ENCODE assay signal across 18 cellular contexts in genomic region chr9:74117731-74118130, GRCh38.
A peak's percentile ranks its signal among the peaks of the same experiment; 100 is the strongest.
DNase-seq lines count a peak whose midpoint lies in the region; ATAC-seq and TF ChIP-seq lines count a peak whose summit lies in the region.
"Had no signal": no experiment of that assay in that cellular context is flagged by ENCODE, and none has a peak within 500 bp of the region (broad histone marks: within the 10 kb centered on the region; RNA-seq: fewer than 3 reads in every experiment).

No MANE protein-coding gene starts in this region.

- no peaks in the 10 kb centered on the region for H3K79me2 ChIP-seq in hepatocyte

- H3K27me3 Mint-ChIP-seq in WTC11 (ENCODE audit: low read depth), result peaks cover 39% of the 10 kb centered on the region

- WGBS in hepatocyte (ENCODE audit: low lambda C conversion rate, missing lambda C conversion rate), result 54% methylated on average over 3 of the region's 3 CpGs
- WGBS in testis, 2 donors, result 85 to 90% methylated on average over 3 of the region's 3 CpGs

- no peak for TF ChIP-seq POLR2A in testis (IDR thresholded peaks at IDR 0.05)

- CTCF ChIA-PET in WTC11 (lab: Charles Lee), result no interaction called here

- H3K4me2 ChIP-seq in hepatocyte, result peak overlapping the region; percentile 7
- H3K4me2 ChIP-seq: BLaER1 treated with 17β-estradiol and CSF1 and Interleukin-3, amounts not matched to agents 10 nM and 100 nM had no signal

- H3K27ac Mint-ChIP-seq in WTC11, result no peak overlapping the region

- no peaks in the 10 kb centered on the region for H3K9me2 ChIP-seq in hepatocyte (replicated peaks; ENCODE audit: insufficient read depth)

- H3K9me3 ChIP-seq in hepatocyte (ENCODE audit: low read depth) (no peaks in the 10 kb centered on the region), testis (no peaks in the 10 kb centered on the region)
- H3K9me3 ChIP-seq: BLaER1 treated with 17β-estradiol and CSF1 and Interleukin-3, amounts not matched to agents 10 nM and 100 nM had no signal

- POLR2A ChIA-PET in WTC11 (lab: Charles Lee), result no interaction called here

- TF ChIP-seq CTCF in hepatocyte (IDR thresholded peaks at IDR 0.05; ENCODE audit: poor library complexity), result no peak
- TF ChIP-seq CTCF in WTC11 (IDR thresholded peaks at IDR 0.05), result no peak
- no peak for TF ChIP-seq CTCF in testis (IDR thresholded peaks at IDR 0.05)

- no peaks in the 10 kb centered on the region for H3K4me1 ChIP-seq in hepatocyte (ENCODE audit: insufficient read depth)
- no peaks in the 10 kb centered on the region for H3K4me1 ChIP-seq in testis
- H3K4me1 ChIP-seq: BLaER1 treated with 17β-estradiol and CSF1 and Interleukin-3, amounts not matched to agents 10 nM and 100 nM had no signal

- peak overlapping the region; percentile 22 for H3K27ac ChIP-seq in hepatocyte
- H3K27ac ChIP-seq in testis, result no peak overlapping the region
- H3K27ac ChIP-seq: BLaER1 treated with 17β-estradiol and CSF1 and Interleukin-3, amounts not matched to agents 10 nM and 100 nM had no signal

- peaks cover 24% of the 10 kb centered on the region for H3K4me1 Mint-ChIP-seq in WTC11

- DNase-seq in Caki2 (ENCODE audit: low read depth), result peak; percentile 30
- DNase-seq in amniotic epithelial cell (ENCODE audit: low read depth), result peak; percentile 43
- DNase-seq in hepatocyte (ENCODE audit: low spot score), result peak; percentile 8
- DNase-seq in non-pigmented ciliary epithelial cell (ENCODE audit: low read depth), result peak; percentile 22
- DNase-seq in WTC11 (ENCODE audit: low spot score), result no peak
- DNase-seq in stimulated activated CD4-positive, alpha-beta T cell treated with anti-CD3 and anti-CD28 coated beads, Interleukin-1b, Interleukin-23, amount 100 ng/mL, for 48 hours, result no peak
- DNase-seq in testis, result no peak
- DNase-seq in T-helper 1 cell, result no peak
- DNase-seq: GF-D8; GOT3; KG1; NCI-H1436; NCI-H2029; NCI-H2171; NCI-H446; NK-92 treated with Interleukin-12 subunit alpha and Interleukin-12 subunit beta, amount 100 ng/mL, for 24 hours; RPMI8226 had no signal

- no peaks in the 10 kb centered on the region for H3K36me3 Mint-ChIP-seq in WTC11

- peaks cover 9% of the 10 kb centered on the region for H3K9me3 Mint-ChIP-seq in WTC11

- in situ Hi-C loops in Caki2 (cut with HindIII; ENCODE audit: low pct_unique_long_range_greater_than_20kb, low sequenced_read_pairs), result no loop called here

- no peaks in the 10 kb centered on the region for H3K36me3 ChIP-seq in hepatocyte (replicated peaks; ENCODE audit: insufficient read depth, low read depth)
- no peaks in the 10 kb centered on the region for H3K36me3 ChIP-seq in testis (ENCODE audit: low read depth, missing control alignments)

- H3K4me3 Mint-ChIP-seq in WTC11, result no peak overlapping the region

- no peak overlapping the region for H2AFZ ChIP-seq in hepatocyte

- H3K27me3 ChIP-seq in hepatocyte (no peaks in the 10 kb centered on the region), testis (no peaks in the 10 kb centered on the region)
- H3K27me3 ChIP-seq: BLaER1 treated with 17β-estradiol and CSF1 and Interleukin-3, amounts not matched to agents 10 nM and 100 nM had no signal

- no peak for ATAC-seq in WTC11

- H3K4me3 ChIP-seq in hepatocyte (no peak overlapping the region), testis (no peak overlapping the region)
- H3K4me3 ChIP-seq: BLaER1 treated with 17β-estradiol and CSF1 and Interleukin-3, amounts not matched to agents 10 nM and 100 nM had no signal

- H4K20me1 ChIP-seq in hepatocyte (ENCODE audit: insufficient read depth, poor library complexity, severe bottlenecking), result no peaks in the 10 kb centered on the region
- H4K20me1 ChIP-seq: BLaER1 treated with 17β-estradiol and CSF1 and Interleukin-3, amounts not matched to agents 10 nM and 100 nM had no signal

- intact Hi-C loops in testis (cut with DNase I; ENCODE audit: low total_unique reads), result no loop called here

TF ChIP-seq in WTC11, 78 proteins besides CTCF, POLR2A, EP300 and RAD21:
- TF ChIP-seq ZNF671 (CRISPR knock-in tag; IDR thresholded peaks at IDR 0.05), result no peak

Comparison
In these comparisons a context has a peak if more than half of its experiments do, and no peak if none do; other contexts are left out.
1. DNase-seq: peak in Caki2 (single experiment), amniotic epithelial cell (single experiment), hepatocyte (single experiment) and non-pigmented ciliary epithelial cell (single experiment); none in WTC11 (single experiment), stimulated activated CD4-positive, alpha-beta T cell treated with anti-CD3 and anti-CD28 coated beads, Interleukin-1b, Interleukin-23, amount 100 ng/mL, for 48 hours (single experiment), testis (single experiment) and T-helper 1 cell (0 of 5).